Comparison of ENCODE assay signal across 8 cellular contexts in the genomic region with DNA sequence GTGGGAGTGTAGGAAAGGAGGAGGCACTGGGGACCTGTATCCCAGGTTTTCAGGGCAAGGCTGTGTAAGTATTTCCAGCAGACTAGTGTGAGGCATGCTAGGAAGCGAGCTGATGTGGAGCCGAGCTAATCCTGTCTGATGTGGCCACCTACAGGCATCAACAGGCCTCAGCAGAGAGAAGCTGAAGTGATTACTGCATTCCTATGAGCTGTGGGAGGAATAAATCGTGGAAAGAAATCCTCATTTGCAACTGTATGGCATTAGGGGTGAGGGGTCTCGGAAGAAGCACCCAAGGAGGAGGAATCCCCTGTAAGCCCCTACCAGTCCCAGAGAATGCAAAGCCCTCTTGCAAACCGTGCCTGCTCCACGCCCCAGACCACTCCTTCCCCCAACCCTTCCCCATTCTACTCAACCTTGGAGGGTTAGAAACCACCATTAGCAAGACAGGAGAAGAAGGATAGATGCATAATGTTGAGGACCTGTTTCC. TPM values are rescaled to one million over a fixed set of nuclear protein-coding genes. Genes with fewer than 3 reads are reported as not detected.
A peak's percentile ranks its signal among the peaks of the same experiment; 100 is the strongest.
DNase-seq lines count a peak whose midpoint lies in the region; ATAC-seq and TF ChIP-seq lines count a peak whose summit lies in the region.

No MANE protein-coding gene starts in this region.

- DNase-seq in AG10803 (ENCODE audit: low read depth) (peak; percentile 82), HAP-1 (ENCODE audit: low spot score in 2 of 2) (peak; percentile 78 to 83), glutamatergic neuron (no peak), putamen (ENCODE audit: low spot score) (peak; percentile 85)

- no peak overlapping the region for H3K4me3 Mint-ChIP-seq in glutamatergic neuron (ENCODE audit: unreplicated experiment)

- peak overlapping the region; percentile 13 for H3K27ac Mint-ChIP-seq in glutamatergic neuron (ENCODE audit: unreplicated experiment)

- ATAC-seq in SK-N-SH treated with all-trans-retinoic acid at 6 μM for 48 hours: peak; percentile 98
- no peak for ATAC-seq in GM19463 (IDR thresholded peaks at IDR 0.05; ENCODE audit: unreplicated experiment)
- ATAC-seq in HG02884 (IDR thresholded peaks at IDR 0.05; ENCODE audit: unreplicated experiment): no peak
- ATAC-seq in HG02852 (IDR thresholded peaks at IDR 0.05; ENCODE audit: unreplicated experiment): no peak

- H3K4me3 ChIP-seq in AG10803 (ENCODE audit: low read length) (no peak overlapping the region), HAP-1 (no peak overlapping the region)

- no peaks in the 10 kb centered on the region for H3K36me3 Mint-ChIP-seq in glutamatergic neuron (ENCODE audit: unreplicated experiment)

- peaks cover 25% of the 10 kb centered on the region for H3K4me1 ChIP-seq in HAP-1

- H3K9me3 Mint-ChIP-seq in glutamatergic neuron (ENCODE audit: unreplicated experiment): no peaks in the 10 kb centered on the region

- in situ Hi-C loops in HAP-1 (cut with MboI; ENCODE audit: low sequenced_read_pairs): loop anchor here (10.0 kb wide), 1 partner anchor 326 kb away; a partner anchor contains a TSS

- peaks cover 9% of the 10 kb centered on the region for H3K4me1 Mint-ChIP-seq in glutamatergic neuron (ENCODE audit: low read depth, unreplicated experiment)

- peak; percentile 87 for TF ChIP-seq CTCF in AG10803 (conservative IDR thresholded peaks at IDR 0.05; ENCODE audit: low read length)
- no peak for TF ChIP-seq CTCF in glutamatergic neuron (IDR thresholded peaks at IDR 0.05; ENCODE audit: partially characterized antibody, unreplicated experiment)

- H3K9me3 ChIP-seq in HAP-1: no peaks in the 10 kb centered on the region

- H3K36me3 ChIP-seq in HAP-1 (replicated peaks): no peaks in the 10 kb centered on the region

- no peaks in the 10 kb centered on the region for H3K27me3 ChIP-seq in HAP-1 (ENCODE audit: low read depth)

- no peaks in the 10 kb centered on the region for H3K27me3 Mint-ChIP-seq in glutamatergic neuron (ENCODE audit: unreplicated experiment)

TF ChIP-seq in SK-N-SH treated with all-trans-retinoic acid at 6 μM for 48 hours, 23 proteins besides CTCF, POLR2A, EP300 and RAD21:
- no peak for TF ChIP-seq CSDC2 (CRISPR knock-in tag; IDR thresholded peaks at IDR 0.05)
- no peak for TF ChIP-seq TOX (CRISPR knock-in tag; IDR thresholded peaks at IDR 0.05; ENCODE audit: borderline replicate concordance)

RNA-seq across cellular contexts. Expression of a gene that starts 41.6 kb away (rescaled TPM):
- total RNA-seq in glutamatergic neuron (ENCODE audit: unreplicated experiment): not detected

RNA-seq across cellular contexts. Expression of a gene that starts 43.8 kb away (rescaled TPM):
- total RNA-seq in glutamatergic neuron (ENCODE audit: unreplicated experiment): not detected

RNA-seq across cellular contexts. Expression of a gene that starts 49.5 kb away (rescaled TPM):
- total RNA-seq in glutamatergic neuron (ENCODE audit: unreplicated experiment): not detected
